ENCODE assay signal across 10 cellular contexts in the genomic region with DNA sequence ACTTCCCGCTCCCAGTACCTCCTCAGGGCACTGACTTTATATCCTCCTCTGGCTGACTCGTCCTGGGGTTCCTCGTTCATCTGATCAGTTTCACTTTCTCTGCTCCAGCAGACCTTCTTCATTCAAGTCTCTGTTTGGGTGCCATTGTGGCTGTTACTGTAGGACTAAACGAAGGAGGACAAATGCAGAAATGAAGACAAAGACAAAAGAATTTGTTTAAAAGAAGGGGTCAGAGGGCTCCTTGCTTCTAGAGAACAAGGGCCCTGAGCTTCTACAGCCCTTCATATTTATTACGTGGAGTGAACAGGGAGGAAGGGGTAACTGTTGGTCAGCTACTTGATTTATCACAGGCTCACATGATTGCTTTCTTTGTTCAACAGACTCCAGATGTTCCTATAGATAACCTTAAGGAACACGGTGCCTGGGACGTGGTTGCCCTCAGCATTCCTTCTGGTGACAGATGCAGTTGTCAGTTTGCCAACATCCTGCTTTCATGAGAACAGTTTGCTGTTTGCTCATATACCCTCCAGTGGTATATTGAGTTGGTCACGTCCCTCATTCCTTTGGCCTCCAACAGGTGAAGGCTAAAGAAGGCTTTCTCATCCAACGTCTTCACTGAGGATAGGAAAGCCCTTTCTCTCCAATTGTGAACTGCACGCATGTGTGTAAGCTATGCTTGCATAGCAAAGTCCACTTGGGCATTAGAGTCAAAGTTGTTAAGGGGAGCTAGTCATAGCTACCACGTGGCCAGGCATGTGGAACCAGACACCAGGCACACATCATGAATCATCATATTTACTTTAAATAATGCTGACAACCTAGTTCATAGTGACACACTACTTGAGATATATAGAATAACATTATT.
DNase-seq lines count a peak whose midpoint lies in the region; ATAC-seq and TF ChIP-seq lines count a peak whose summit lies in the region.
"Had no signal": no experiment of that assay in that cellular context is flagged by ENCODE, and none has a peak within 500 bp of the region (broad histone marks: within the 10 kb centered on the region; RNA-seq: fewer than 3 reads in every experiment).

No MANE protein-coding gene starts in this region.

- peak; percentile 79 for ATAC-seq in DND-41 (ENCODE audit: insufficient read depth, low read depth)
- ATAC-seq in T-cell (replicated peaks in 1 of 4) = no peak
- no peak for ATAC-seq in GM21367 (IDR thresholded peaks at IDR 0.05; ENCODE audit: unreplicated experiment)
- ATAC-seq in HG03196 (IDR thresholded peaks at IDR 0.05; ENCODE audit: unreplicated experiment) = no peak

- peaks cover 12% of the 10 kb centered on the region for H3K27me3 Mint-ChIP-seq in neural crest cell (ENCODE audit: low read depth)
- no peaks in the 10 kb centered on the region for H3K27me3 Mint-ChIP-seq in T-cell
- H3K27me3 Mint-ChIP-seq in type B pancreatic cell = peaks cover 3% of the 10 kb centered on the region

- no peaks in the 10 kb centered on the region for H3K36me3 ChIP-seq in DND-41 (ENCODE audit: insufficient read depth, low read length)
- H3K36me3 ChIP-seq in brain microvascular endothelial cell (replicated peaks) = no peaks in the 10 kb centered on the region

- H3K9me3 Mint-ChIP-seq in neural crest cell = no peaks in the 10 kb centered on the region
- H3K9me3 Mint-ChIP-seq in T-cell = no peaks in the 10 kb centered on the region
- no peaks in the 10 kb centered on the region for H3K9me3 Mint-ChIP-seq in type B pancreatic cell

- TF ChIP-seq POLR2A in NB4 (IDR thresholded peaks at IDR 0.05; ENCODE audit: extremely low read depth, insufficient read length) = no peak

- no peaks in the 10 kb centered on the region for H3K9me3 ChIP-seq in DND-41 (ENCODE audit: insufficient read depth, low read length, severe bottlenecking)

- H3K36me3 Mint-ChIP-seq in neural crest cell (ENCODE audit: low read depth) (no peaks in the 10 kb centered on the region), T-cell (no peaks in the 10 kb centered on the region), type B pancreatic cell (no peaks in the 10 kb centered on the region)

- H3K27ac Mint-ChIP-seq in neural crest cell (ENCODE audit: unreplicated experiment) = peak overlapping the region; percentile 9
- peak overlapping the region in 1 of 2 donors; percentile 36 for H3K27ac Mint-ChIP-seq in T-cell
- no peak overlapping the region for H3K27ac Mint-ChIP-seq in type B pancreatic cell

- H3K4me3 Mint-ChIP-seq in neural crest cell (no peak overlapping the region), T-cell (peak overlapping the region in 1 of 3 donors; percentile 23), type B pancreatic cell (no peak overlapping the region)

- H3K27ac ChIP-seq in DND-41 (ENCODE audit: low read length) (peak overlapping the region; percentile 59), brain microvascular endothelial cell (peak overlapping the region; percentile 88)

- CTCF ChIA-PET in T-cell (lab: Charles Lee) = no interaction called here

- H3K9ac ChIP-seq in DND-41 (ENCODE audit: low read depth, low read length) = no peak overlapping the region

- no peaks in the 10 kb centered on the region for H3K27me3 ChIP-seq in DND-41 (ENCODE audit: insufficient read depth, low read length, poor library complexity)
- H3K27me3 ChIP-seq in brain microvascular endothelial cell (replicated peaks) = no peaks in the 10 kb centered on the region

- peaks cover 13% of the 10 kb centered on the region for H3K4me1 ChIP-seq in DND-41 (ENCODE audit: insufficient read depth, low read length)

- POLR2A ChIA-PET in T-cell (lab: Charles Lee) = interaction anchor here in 1 of 2 donors (0.6 kb wide), 1 partner anchor 23 kb away, joined by 6 read pairs; a partner anchor contains a TSS

- H3K4me1 Mint-ChIP-seq in neural crest cell = peaks cover 29% of the 10 kb centered on the region
- peaks cover 0 to 4% (median 0%) of the 10 kb centered on the region in 3 donors for H3K4me1 Mint-ChIP-seq in T-cell
- H3K4me1 Mint-ChIP-seq in type B pancreatic cell (ENCODE audit: unreplicated experiment) = peaks cover 4% of the 10 kb centered on the region

- no peak for TF ChIP-seq CTCF in DND-41 (IDR thresholded peaks at IDR 0.05; ENCODE audit: borderline replicate concordance, extremely low read depth, low read length, poor library complexity, severe bottlenecking)
- no peak for TF ChIP-seq CTCF in NB4 (IDR thresholded peaks at IDR 0.05; ENCODE audit: low read depth, low read length)
- TF ChIP-seq CTCF in brain microvascular endothelial cell (IDR thresholded peaks at IDR 0.05; ENCODE audit: low read depth, low read length, missing control alignments) = no peak
- TF ChIP-seq CTCF in neural crest cell (conservative IDR thresholded peaks at IDR 0.05) = no peak
- TF ChIP-seq CTCF in type B pancreatic cell (conservative IDR thresholded peaks at IDR 0.05) = no peak

- H4K20me1 ChIP-seq in DND-41 (ENCODE audit: insufficient read depth, low read length) = no peaks in the 10 kb centered on the region

- no peak overlapping the region for H3K4me3 ChIP-seq in DND-41 (ENCODE audit: low read depth in 1 of 2, low read length in 2 of 2)
- H3K4me3 ChIP-seq in NB4 (ENCODE audit: low read depth, low read length) = no peak overlapping the region
- peak overlapping the region; percentile 18 for H3K4me3 ChIP-seq in brain microvascular endothelial cell (ENCODE audit: low read depth, low read length)

- peak overlapping the region; percentile 53 for H2AFZ ChIP-seq in DND-41 (ENCODE audit: low read depth, low read length)

- peak; percentile 41 for DNase-seq in DND-41
- DNase-seq in NB4 (ENCODE audit: low read depth) = peak; percentile 47
- peak; percentile 93 for DNase-seq in brain microvascular endothelial cell
- DNase-seq in neural crest cell (ENCODE audit: low read depth, low spot score) = no peak
- DNase-seq in T-cell = no peak
- DNase-seq in type B pancreatic cell (ENCODE audit: extremely low spot score, unreplicated experiment) = no peak
- DNase-seq: central memory CD4-positive, alpha-beta T cell; posterior cingulate gyrus had no signal

- H3K79me2 ChIP-seq in DND-41 (ENCODE audit: insufficient read depth, low read length) = no peaks in the 10 kb centered on the region

- H3K4me2 ChIP-seq in DND-41 (ENCODE audit: insufficient read depth, low read length) = peak overlapping the region; percentile 29; the same call in 1 of the 2 replicates

- in situ Hi-C loops in brain microvascular endothelial cell (cut with HindIII; ENCODE audit: low pct_ligation_motif_present, low sequenced_read_pairs) = no loop called here

Comparison
In these comparisons a context has a peak if more than half of its experiments do, and no peak if none do; other contexts are left out.
1. DNase-seq: peak in DND-41 (single experiment), NB4 (single experiment) and brain microvascular endothelial cell (single experiment); none in neural crest cell (single experiment), T-cell (0 of 34) and type B pancreatic cell (single experiment).